Comparison of ENCODE assay signal across 10 cellular contexts in the genomic region with DNA sequence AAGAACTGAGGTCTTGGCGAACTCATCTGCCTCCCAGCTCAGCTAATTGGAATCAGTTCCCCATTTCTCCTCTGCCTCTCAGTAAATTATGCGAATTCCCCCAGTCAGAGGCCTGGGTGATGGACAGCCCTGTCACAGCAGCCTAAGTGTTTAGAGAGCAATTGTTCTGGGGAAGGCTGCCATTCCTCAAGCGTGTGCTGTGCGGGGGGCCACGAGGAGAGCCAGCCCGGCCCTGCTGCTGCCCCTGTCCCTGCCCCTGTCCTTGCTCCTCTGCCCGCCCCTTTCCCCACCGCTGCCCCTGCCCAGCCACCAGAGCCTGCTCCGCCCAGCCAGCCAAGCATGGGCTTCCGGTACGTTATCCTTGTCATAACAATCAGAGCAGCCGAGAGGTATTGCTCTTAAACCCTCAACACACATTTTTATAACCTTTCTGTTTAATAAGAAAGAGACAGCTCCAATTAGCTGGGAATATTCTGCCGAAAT. TPM values are rescaled to one million over a fixed set of nuclear protein-coding genes. Genes with fewer than 3 reads are reported as not detected.
DNase-seq lines count a peak whose midpoint lies in the region; ATAC-seq and TF ChIP-seq lines count a peak whose summit lies in the region.
"Had no signal": no experiment of that assay in that cellular context is flagged by ENCODE, and none has a peak within 500 bp of the region (broad histone marks: within the 10 kb centered on the region; RNA-seq: fewer than 3 reads in every experiment).

No MANE protein-coding gene starts in this region.

- peak; percentile 78 for ATAC-seq in sciatic nerve

- TF ChIP-seq CTCF in right atrium auricular region (IDR thresholded peaks at IDR 0.05), result no peak

- intact Hi-C loops in sciatic nerve (cut with DNase I), result no loop called here

- CTCF ChIA-PET in HEK293T (lab: Yijun Ruan, JAX), result interaction anchor here (1.5 kb wide), 1 partner anchor 27 kb away, joined by 9 read pairs; no protein-coding TSS in a partner anchor

- POLR2A ChIA-PET in HEK293T (lab: Yijun Ruan, JAX), result no interaction called here

- H3K36me3 ChIP-seq in SJCRH30, result no peaks in the 10 kb centered on the region
- no peaks in the 10 kb centered on the region for H3K36me3 ChIP-seq in right atrium auricular region

- H3K27ac ChIP-seq in SJCRH30 (peak overlapping the region; percentile 41; the same call in 1 of the 2 replicates), right atrium auricular region (peak overlapping the region; percentile 41 to 57)
- H3K27ac ChIP-seq: HL-60 had no signal

- H3K4me1 ChIP-seq in SJCRH30 (peaks cover 6% of the 10 kb centered on the region; the same call in 1 of the 2 replicates), right atrium auricular region (peaks cover 0 to 21% of the 10 kb centered on the region in 2 donors)

- DNase-seq in HEK293T (ENCODE audit: extremely low spot score), result peak; percentile 37
- DNase-seq in SJCRH30, result peak; percentile 74 to 76
- DNase-seq in right atrium auricular region (ENCODE audit: low spot score), result peak; percentile 63
- DNase-seq in sciatic nerve (ENCODE audit: low spot score), result no peak
- DNase-seq in NCI-H1694 (lab: John Stamatoyannopoulos, UW), result no peak
- DNase-seq in inferior parietal cortex (ENCODE audit: extremely low spot score), result no peak
- no peak for DNase-seq in NCI-H2196 treated with DMSO at 0.1 percent for 48 hours (lab: John Stamatoyannopoulos, UW; ENCODE audit: unreplicated experiment)
- DNase-seq in DMS53 treated with DMSO at 0.1 percent for 48 hours (lab: John Stamatoyannopoulos, UW; ENCODE audit: unreplicated experiment), result no peak
- DNase-seq: T-helper 2 cell had no signal

- H3K27me3 ChIP-seq in SJCRH30 (no peaks in the 10 kb centered on the region), right atrium auricular region (no peaks in the 10 kb centered on the region)

- H3K4me3 ChIP-seq in SJCRH30 (peak overlapping the region; percentile 49), right atrium auricular region (peak overlapping the region in 1 of 2 donors; percentile 35)

- H3K9me3 ChIP-seq in SJCRH30 (replicated peaks) (no peaks in the 10 kb centered on the region), right atrium auricular region (no peaks in the 10 kb centered on the region)

TF ChIP-seq in HEK293T, 16 proteins besides CTCF, POLR2A, EP300 and RAD21:
- TF ChIP-seq, protein P1, sequence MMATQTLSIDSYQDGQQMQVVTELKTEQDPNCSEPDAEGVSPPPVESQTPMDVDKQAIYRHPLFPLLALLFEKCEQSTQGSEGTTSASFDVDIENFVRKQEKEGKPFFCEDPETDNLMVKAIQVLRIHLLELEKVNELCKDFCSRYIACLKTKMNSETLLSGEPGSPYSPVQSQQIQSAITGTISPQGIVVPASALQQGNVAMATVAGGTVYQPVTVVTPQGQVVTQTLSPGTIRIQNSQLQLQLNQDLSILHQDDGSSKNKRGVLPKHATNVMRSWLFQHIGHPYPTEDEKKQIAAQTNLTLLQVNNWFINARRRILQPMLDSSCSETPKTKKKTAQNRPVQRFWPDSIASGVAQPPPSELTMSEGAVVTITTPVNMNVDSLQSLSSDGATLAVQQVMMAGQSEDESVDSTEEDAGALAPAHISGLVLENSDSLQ (IDR thresholded peaks at IDR 0.05), result peak; percentile 86
- TF ChIP-seq ARNT (IDR thresholded peaks at IDR 0.05), result no peak
- no peak for TF ChIP-seq L3MBTL2 (conservative IDR thresholded peaks at IDR 0.05)
- no peak for TF ChIP-seq FOXM1 (IDR thresholded peaks at IDR 0.05; ENCODE audit: borderline replicate concordance)
- TF ChIP-seq ELF4 (IDR thresholded peaks at IDR 0.05), result no peak
TF ChIP-seq in HEK293T: peak in this region for 1.

RNA-seq across cellular contexts. Expression of gene CACNA2D2, which starts 12.2 kb away (rescaled TPM):
- total RNA-seq in SJCRH30 (2014; rRNA removed; shearing (Covaris generic)), result not detected in 2 replicates
- total RNA-seq in right atrium auricular region (1 to 10 TPM; 3.7 to 6.2 TPM), sciatic nerve (1.8 TPM)

RNA-seq across cellular contexts. Expression of gene C3orf18, which starts 51.9 kb away (rescaled TPM):
- 1.1 and 2.4 TPM in 2 replicates for total RNA-seq in SJCRH30 (2014; rRNA removed; shearing (Covaris generic))
- 10 to 100 TPM; 25.6 to 34.8 TPM for total RNA-seq in right atrium auricular region
- 16.1 TPM for total RNA-seq in sciatic nerve

RNA-seq across cellular contexts. Expression of gene HEMK1, which starts 53.7 kb away (rescaled TPM):
- total RNA-seq in SJCRH30 (2014; rRNA removed; shearing (Covaris generic)), result 6.2 and 6.3 TPM in 2 replicates
- 1 to 10 TPM; 7.2 to 9.6 TPM for total RNA-seq in right atrium auricular region
- total RNA-seq in sciatic nerve, result 21.3 TPM

Comparison
In these comparisons a context has a peak if more than half of its experiments do, and no peak if none do; other contexts are left out.
1. DNase-seq: peak in HEK293T (single experiment), SJCRH30 (2 of 2) and right atrium auricular region (single experiment); none in sciatic nerve (single experiment), NCI-H1694 (single experiment), inferior parietal cortex (single experiment), NCI-H2196 treated with DMSO at 0.1 percent for 48 hours (single experiment) and DMS53 treated with DMSO at 0.1 percent for 48 hours (single experiment).